22 cellular contexts compared by ENCODE assay signal in genomic region chr9:133850161-133850560, GRCh38.
"Had no signal": no experiment of that assay in that cellular context is flagged by ENCODE, and none has a peak within 500 bp of the region (broad histone marks: within the 10 kb centered on the region; RNA-seq: fewer than 3 reads in every experiment).

No MANE protein-coding gene starts in this region.

- H3K36me3 ChIP-seq: brain microvascular endothelial cell, cardiac muscle cell had no signal

- H3K4me3 Mint-ChIP-seq: activated CD4-positive, alpha-beta memory T cell treated with anti-CD3 and anti-CD28 coated beads for 36 hours; activated CD4-positive, alpha-beta T cell treated with anti-CD3 and anti-CD28 coated beads, Interleukin-2, amount 10 ng/mL, durations not matched to agents 7 days and 5 days; activated naive CD8-positive, alpha-beta T cell; activated T-cell treated with anti-CD3 and anti-CD28 coated beads, Interleukin-2, amount 50 U/mL, for 4 hours; T-helper 17 cell had no signal

- H3K27ac Mint-ChIP-seq: activated CD4-positive, alpha-beta memory T cell treated with anti-CD3 and anti-CD28 coated beads for 36 hours; activated CD4-positive, alpha-beta T cell treated with anti-CD3 and anti-CD28 coated beads, Interleukin-2, amount 10 ng/mL, durations not matched to agents 7 days and 5 days; activated naive CD8-positive, alpha-beta T cell; T-helper 17 cell had no signal

- DNase-seq: activated CD4-positive, alpha-beta memory T cell treated with anti-CD3 and anti-CD28 coated beads for 36 hours; activated CD4-positive, alpha-beta T cell treated with anti-CD3 and anti-CD28 coated beads, Interleukin-2, amount 10 ng/mL, durations not matched to agents 7 days and 5 days; activated CD4-positive, CD25-positive, alpha-beta regulatory T cell; activated CD8-positive, alpha-beta memory T cell treated with anti-CD3 and anti-CD28 coated beads for 24 hours; activated effector memory CD4-positive, alpha-beta T cell treated with anti-CD3 and anti-CD28 coated beads, Interleukin-2, amount 50 U/mL, for 16 hours; activated naive CD4-positive, alpha-beta T cell treated with Interleukin-2 at 50 U/mL for 16 hours; activated T-cell treated with anti-CD3 and anti-CD28 coated beads, Interleukin-2, amount 50 U/mL, for 4 hours; brain microvascular endothelial cell; Kasumi-1; KBM-7; NCI-H1048; NCI-H146; NCI-H187 treated with DMSO at 0.1 percent for 48 hours; NCI-H2081 treated with DMSO at 0.1 percent for 48 hours; NCI-H526; NCI-H774; RPMI8226; SHP77 treated with DMSO at 0.1 percent for 48 hours; T-helper 17 cell; T-helper 9 cell had no signal

- H3K27me3 ChIP-seq: brain microvascular endothelial cell, cardiac muscle cell had no signal

- H3K36me3 Mint-ChIP-seq: activated CD4-positive, alpha-beta memory T cell treated with anti-CD3 and anti-CD28 coated beads for 36 hours; activated naive CD8-positive, alpha-beta T cell had no signal

- H3K4me1 Mint-ChIP-seq: activated CD4-positive, alpha-beta T cell treated with anti-CD3 and anti-CD28 coated beads, Interleukin-2, amount 10 ng/mL, durations not matched to agents 7 days and 5 days; T-helper 17 cell had no signal

- H3K9me3 Mint-ChIP-seq: activated CD4-positive, alpha-beta memory T cell treated with anti-CD3 and anti-CD28 coated beads for 36 hours; activated CD4-positive, alpha-beta T cell treated with anti-CD3 and anti-CD28 coated beads, Interleukin-2, amount 10 ng/mL, durations not matched to agents 7 days and 5 days; activated T-cell treated with anti-CD3 and anti-CD28 coated beads, Interleukin-2, amount 50 U/mL, for 4 hours had no signal

- H3K4me3 ChIP-seq: cardiac muscle cell had no signal

- H3K27me3 Mint-ChIP-seq: activated CD4-positive, alpha-beta memory T cell treated with anti-CD3 and anti-CD28 coated beads for 36 hours; activated CD4-positive, alpha-beta T cell treated with anti-CD3 and anti-CD28 coated beads, Interleukin-2, amount 10 ng/mL, durations not matched to agents 7 days and 5 days; activated naive CD8-positive, alpha-beta T cell; T-helper 17 cell had no signal

- H3K27ac ChIP-seq: brain microvascular endothelial cell, cardiac muscle cell had no signal
